Comparison of ENCODE assay signal across 8 cellular contexts in the genomic region with DNA sequence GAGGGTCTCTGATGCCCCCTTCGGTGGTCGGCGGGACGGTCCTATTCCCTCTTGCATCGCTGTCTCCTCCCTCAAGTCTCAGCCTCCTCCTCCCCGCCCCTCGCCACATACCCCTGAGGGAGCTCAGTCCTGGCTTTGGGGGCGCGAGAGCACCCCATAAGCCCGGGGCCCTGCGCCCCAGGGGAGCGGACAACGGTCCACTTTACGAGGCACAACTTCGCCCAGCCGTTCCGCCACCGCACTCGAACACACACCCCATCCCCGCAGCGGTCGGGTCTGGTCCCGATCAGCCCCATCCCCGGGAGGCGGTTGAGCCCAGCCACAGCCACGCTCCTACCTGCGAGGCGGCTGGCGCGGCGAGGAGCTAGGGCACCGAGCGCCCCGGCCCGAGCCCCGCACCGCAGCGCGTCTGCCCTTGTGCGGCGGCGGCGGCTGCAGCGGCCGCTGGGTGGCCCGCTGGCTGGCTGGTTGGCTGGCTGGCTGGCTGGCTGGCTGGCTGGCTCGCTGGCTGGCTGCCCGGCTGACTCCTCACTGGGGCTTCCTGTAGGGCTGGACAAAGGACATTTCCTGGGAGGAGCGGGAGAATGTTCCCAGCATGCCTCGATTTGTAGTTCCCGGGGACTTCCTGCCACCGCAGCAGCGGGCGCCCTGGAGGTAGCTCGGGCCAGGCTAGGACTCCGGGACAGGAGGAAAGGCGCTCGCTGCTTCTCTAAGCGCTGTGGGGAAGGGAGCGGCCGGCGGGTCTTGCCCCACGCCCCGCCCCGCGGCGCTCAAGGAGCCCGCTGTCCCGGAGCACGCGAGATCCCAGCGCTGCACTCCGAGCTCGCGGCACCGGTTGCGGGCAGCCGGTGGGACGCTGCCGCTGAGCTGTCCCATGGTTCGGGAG. TPM values are rescaled to one million over a fixed set of nuclear protein-coding genes. Genes with fewer than 3 reads are reported as not detected.
DNase-seq lines count a peak whose midpoint lies in the region; ATAC-seq lines count a peak whose summit lies in the region.

A gene (minus strand): TSS at position 533 of the 886 bp plus-strand sequence. CDS start 22,166 bp downstream, outside the sequence.

- H3K9me3 ChIP-seq in skeletal muscle tissue (ENCODE audit: control insufficient read depth in 3 of 3, low read length in 3 of 3), result no peaks in the 10 kb centered on the region

- ATAC-seq in HG02588 (IDR thresholded peaks at IDR 0.05; ENCODE audit: unreplicated experiment), result peak; percentile 72
- ATAC-seq in central memory CD8-positive, alpha-beta T cell (replicated peaks; ENCODE audit: extremely low read depth, poor library complexity, severe bottlenecking), result no peak

- peak; percentile 66 for DNase-seq in activated CD4-positive, alpha-beta T cell treated with anti-CD3 and anti-CD28 coated beads for 48 hours
- DNase-seq in activated CD4-positive, alpha-beta T cell treated with anti-CD3 and anti-CD28 coated beads for 1 hour, result no peak
- DNase-seq in NCI-H1092 (lab: John Stamatoyannopoulos, UW) (peak; percentile 91), SKM-1 (lab: John Stamatoyannopoulos, UW; ENCODE audit: unreplicated experiment) (peak; percentile 63), inferior parietal cortex (ENCODE audit: extremely low spot score) (peak; percentile 94)
- no peak for DNase-seq in central memory CD8-positive, alpha-beta T cell (ENCODE audit: low spot score in 2 of 2)

- H3K27me3 Mint-ChIP-seq in central memory CD8-positive, alpha-beta T cell, result peaks cover 86% of the 10 kb centered on the region

- peak within 1 kb of the TSS; percentile 67 for H3K27ac ChIP-seq in skeletal muscle tissue (ENCODE audit: low read depth, low read length)

- peaks cover 6 to 16% (median 11%) of the 10 kb centered on the region in 3 donors for H3K4me1 ChIP-seq in skeletal muscle tissue (ENCODE audit: control insufficient read depth in 3 of 3, insufficient read depth in 3 of 3, low read length in 3 of 3)

- peak within 1 kb of the TSS; percentile 84 to 94 (median 84) for H3K9ac ChIP-seq in skeletal muscle tissue (ENCODE audit: low read depth in 1 of 3, low read length in 3 of 3)

- no peaks in the 10 kb centered on the region for H3K36me3 ChIP-seq in skeletal muscle tissue (ENCODE audit: control insufficient read depth in 3 of 3, insufficient read depth in 3 of 3, low read length in 3 of 3)

- no peaks in the 10 kb centered on the region for H3K27me3 ChIP-seq in skeletal muscle tissue (ENCODE audit: control insufficient read depth in 3 of 3, insufficient read depth in 3 of 3, low read length in 3 of 3)

- peaks cover 5% of the 10 kb centered on the region for H3K4me1 Mint-ChIP-seq in central memory CD8-positive, alpha-beta T cell

- H3K4me3 ChIP-seq in skeletal muscle tissue (ENCODE audit: low read length in 3 of 3), result peak within 1 kb of the TSS; percentile 89 to 95 (median 91)

- no peaks in the 10 kb centered on the region for H3K36me3 Mint-ChIP-seq in central memory CD8-positive, alpha-beta T cell (ENCODE audit: insufficient read depth)

- H3K4me3 Mint-ChIP-seq in central memory CD8-positive, alpha-beta T cell, result peak within 1 kb of the TSS; percentile 48

- no peak within 1 kb of the TSS for H3K27ac Mint-ChIP-seq in central memory CD8-positive, alpha-beta T cell (ENCODE audit: low read depth)

- H3K9me3 Mint-ChIP-seq in central memory CD8-positive, alpha-beta T cell, result no peaks in the 10 kb centered on the region

RNA-seq across cellular contexts. Expression of the gene that starts here (rescaled TPM):
- 13.6 TPM for total RNA-seq in skeletal muscle tissue

Comparison
In these comparisons a context has a peak if more than half of its experiments do, and no peak if none do; other contexts are left out.
1. DNase-seq: peak in activated CD4-positive, alpha-beta T cell treated with anti-CD3 and anti-CD28 coated beads for 48 hours (single experiment), NCI-H1092 (single experiment), SKM-1 (single experiment) and inferior parietal cortex (single experiment); none in activated CD4-positive, alpha-beta T cell treated with anti-CD3 and anti-CD28 coated beads for 1 hour (single experiment) and central memory CD8-positive, alpha-beta T cell (0 of 2).